Comparison of ENCODE assay signal across 1 cellular context in genomic region chr14:53180272-53181221, GRCh38.
TF ChIP-seq lines count a peak whose summit lies in the region.

No MANE protein-coding gene starts in this region.

TF ChIP-seq in H1, 55 proteins besides CTCF, POLR2A, EP300 and RAD21 (continued from another document):
- TF ChIP-seq CHD7 (IDR thresholded peaks at IDR 0.05; ENCODE audit: insufficient replicate concordance, low read length) (no peak), KDM4A (IDR thresholded peaks at IDR 0.05; ENCODE audit: low read depth, low read length, severe bottlenecking) (no peak), TAF1 (IDR thresholded peaks at IDR 0.05; ENCODE audit: low read depth, low read length) (no peak), TAF7 (optimal IDR thresholded peaks at IDR 0.05; ENCODE audit: borderline replicate concordance, low read depth, low read length) (peak; percentile 35), FOSL1 (IDR thresholded peaks at IDR 0.05; ENCODE audit: insufficient read depth, low read depth, low read length) (no peak), CEBPB (IDR thresholded peaks at IDR 0.05; ENCODE audit: low read depth, low read length) (no peak), SP1 (IDR thresholded peaks at IDR 0.05; ENCODE audit: low read depth, low read length) (0 out of 2 replicates have a peak, but pooled peaks have one; percentile 20), JUND (IDR thresholded peaks at IDR 0.05; ENCODE audit: low read length) (peak; percentile 68), HDAC2 (IDR thresholded peaks at IDR 0.05; ENCODE audit: borderline replicate concordance in 1 of 2, low read depth in 2 of 2, low read length in 2 of 2) (no peak), CHD2 (IDR thresholded peaks at IDR 0.05; ENCODE audit: low read length) (no peak), SAP30 (IDR thresholded peaks at IDR 0.05; ENCODE audit: insufficient read depth, insufficient replicate concordance, low read length) (no peak), SRF (IDR thresholded peaks at IDR 0.05; ENCODE audit: low read depth, low read length) (no peak), GTF2F1 (IDR thresholded peaks at IDR 0.05; ENCODE audit: borderline replicate concordance, low read depth, low read length) (no peak), TEAD4 (IDR thresholded peaks at IDR 0.05; ENCODE audit: low read depth, low read length) (peak; percentile 77), CHD1 (IDR thresholded peaks at IDR 0.05; ENCODE audit: low read depth, low read length) (no peak)
